In genomic region chr9:101354765-101355708, GRCh38 we compare ENCODE assay signal across 1 cellular context.
TF ChIP-seq lines count a peak whose summit lies in the region.

No MANE protein-coding gene starts in this region.

TF ChIP-seq in HepG2, 621 proteins besides CTCF, POLR2A, EP300 and RAD21 (continues in another document):
- TF ChIP-seq U2AF2 (IDR thresholded peaks at IDR 0.05; ENCODE audit: low read depth, low read length) (no peak), ZNF441 (CRISPR knock-in tag; IDR thresholded peaks at IDR 0.05; ENCODE audit: borderline replicate concordance) (peak; percentile 33; the same call in 1 of the 2 replicates), SMAD3 (CRISPR knock-in tag; IDR thresholded peaks at IDR 0.05) (no peak), XRCC5 (optimal IDR thresholded peaks at IDR 0.05; ENCODE audit: low read length) (no peak), NFE2L2 (IDR thresholded peaks at IDR 0.05; ENCODE audit: low read length) (no peak), ZSCAN12 (CRISPR knock-in tag; IDR thresholded peaks at IDR 0.05) (no peak), MAFK (conservative IDR thresholded peaks at IDR 0.05 in 1 of 2, IDR thresholded peaks at IDR 0.05 in 1 of 2; ENCODE audit: low read length in 2 of 2) (no peak), FOXK2 (IDR thresholded peaks at IDR 0.05) (no peak), NR2F2 (IDR thresholded peaks at IDR 0.05; ENCODE audit: borderline replicate concordance, low read depth) (no peak), ZNF337 (CRISPR knock-in tag; IDR thresholded peaks at IDR 0.05; ENCODE audit: borderline replicate concordance, low read depth) (peak; percentile 38; the same call in 1 of the 2 replicates), ZNF749 (CRISPR knock-in tag; IDR thresholded peaks at IDR 0.05; ENCODE audit: borderline replicate concordance) (no peak), ZNF644 (CRISPR knock-in tag; IDR thresholded peaks at IDR 0.05; ENCODE audit: low read depth) (no peak), ZNF34 (CRISPR knock-in tag; IDR thresholded peaks at IDR 0.05; ENCODE audit: borderline replicate concordance) (peak; percentile 64; the same call in 1 of the 2 replicates), MBNL3 (CRISPR knock-in tag; conservative IDR thresholded peaks at IDR 0.05) (no peak), KLF12 (CRISPR knock-in tag; IDR thresholded peaks at IDR 0.05; ENCODE audit: borderline replicate concordance) (no peak), ZNF713 (CRISPR knock-in tag; IDR thresholded peaks at IDR 0.05) (no peak), FLYWCH1 (CRISPR knock-in tag; IDR thresholded peaks at IDR 0.05) (0 out of 2 replicates have a peak, but pooled peaks have one; percentile 61), KLF11 (CRISPR knock-in tag; IDR thresholded peaks at IDR 0.05) (no peak; the same call in 1 of the 2 replicates), NFE2 (CRISPR knock-in tag; IDR thresholded peaks at IDR 0.05) (no peak), HMGXB4 (CRISPR knock-in tag; IDR thresholded peaks at IDR 0.05; ENCODE audit: borderline replicate concordance in 1 of 2, low read depth in 1 of 2) (no peak), AGO1 (IDR thresholded peaks at IDR 0.05; ENCODE audit: low read depth, low read length, poor library complexity, severe bottlenecking) (no peak), ZNF746 (CRISPR knock-in tag; IDR thresholded peaks at IDR 0.05) (0 out of 2 replicates have a peak, but pooled peaks have one; percentile 12), SETDB1 (CRISPR knock-in tag; IDR thresholded peaks at IDR 0.05; ENCODE audit: borderline replicate concordance) (no peak), CENPT (CRISPR knock-in tag; IDR thresholded peaks at IDR 0.05; ENCODE audit: low read depth) (no peak), XBP1 (CRISPR knock-in tag; IDR thresholded peaks at IDR 0.05) (no peak), TBX2 (CRISPR knock-in tag; IDR thresholded peaks at IDR 0.05; ENCODE audit: borderline replicate concordance) (peak; percentile 24; the same call in 1 of the 2 replicates), ZNF691 (CRISPR knock-in tag; IDR thresholded peaks at IDR 0.05; ENCODE audit: borderline replicate concordance, low read depth) (no peak), SAP130 (CRISPR knock-in tag; IDR thresholded peaks at IDR 0.05; ENCODE audit: low read depth) (no peak), ZNF547 (CRISPR knock-in tag; IDR thresholded peaks at IDR 0.05) (0 out of 2 replicates have a peak, but pooled peaks have one; percentile 45), NR2F1 (CRISPR knock-in tag; IDR thresholded peaks at IDR 0.05) (no peak), NFYB (CRISPR knock-in tag; IDR thresholded peaks at IDR 0.05) (no peak), NCOA2 (CRISPR knock-in tag; IDR thresholded peaks at IDR 0.05) (no peak; the same call in 1 of the 2 replicates), CBX2 (IDR thresholded peaks at IDR 0.05; ENCODE audit: low read depth, low read length) (no peak), CBX2 (CRISPR knock-in tag; IDR thresholded peaks at IDR 0.05; ENCODE audit: low read depth) (no peak), ZNF20 (CRISPR knock-in tag; IDR thresholded peaks at IDR 0.05) (no peak), SUZ12 (IDR thresholded peaks at IDR 0.05; ENCODE audit: low read depth, low read length) (no peak), ZNF30 (CRISPR knock-in tag; IDR thresholded peaks at IDR 0.05) (no peak), PTBP1 (IDR thresholded peaks at IDR 0.05; ENCODE audit: low read depth, low read length, poor library complexity, severe bottlenecking) (no peak), KDM2A (CRISPR knock-in tag; IDR thresholded peaks at IDR 0.05; ENCODE audit: borderline replicate concordance, low read depth) (no peak; the same call in 1 of the 2 replicates), TIGD3 (CRISPR knock-in tag; IDR thresholded peaks at IDR 0.05; ENCODE audit: borderline replicate concordance) (no peak), ZNF776 (CRISPR knock-in tag; IDR thresholded peaks at IDR 0.05) (no peak), BHLHE40 (IDR thresholded peaks at IDR 0.05; ENCODE audit: low read length) (peak; percentile 44), HOXA7 (CRISPR knock-in tag; IDR thresholded peaks at IDR 0.05) (no peak), ZNF800 (CRISPR knock-in tag; IDR thresholded peaks at IDR 0.05) (no peak), IRX3 (CRISPR knock-in tag; IDR thresholded peaks at IDR 0.05; ENCODE audit: borderline replicate concordance, low read depth) (peak; percentile 72; the same call in 1 of the 2 replicates), ZNF160 (CRISPR knock-in tag; IDR thresholded peaks at IDR 0.05) (no peak), ZNF792 (CRISPR knock-in tag; IDR thresholded peaks at IDR 0.05) (no peak), MIER2 (CRISPR knock-in tag; IDR thresholded peaks at IDR 0.05) (no peak), ZBTB33 (CRISPR knock-in tag; IDR thresholded peaks at IDR 0.05) (no peak), BATF2 (CRISPR knock-in tag; IDR thresholded peaks at IDR 0.05) (no peak), ZNF383 (CRISPR knock-in tag; IDR thresholded peaks at IDR 0.05; ENCODE audit: borderline replicate concordance) (peak; percentile 47; the same call in 1 of the 2 replicates), GABPA (IDR thresholded peaks at IDR 0.05; ENCODE audit: low read depth, low read length) (no peak), GABPA (CRISPR knock-in tag; IDR thresholded peaks at IDR 0.05; ENCODE audit: low read depth) (no peak), ATF5 (CRISPR knock-in tag; IDR thresholded peaks at IDR 0.05; ENCODE audit: low read depth) (no peak), SNAPC2 (CRISPR knock-in tag; IDR thresholded peaks at IDR 0.05) (0 out of 2 replicates have a peak, but pooled peaks have one; percentile 41), TFAP4 (IDR thresholded peaks at IDR 0.05; ENCODE audit: borderline replicate concordance, low read depth) (no peak), ZFP36 (IDR thresholded peaks at IDR 0.05; ENCODE audit: borderline replicate concordance, low read depth, low read length, partially characterized antibody) (no peak), RERE (CRISPR knock-in tag; IDR thresholded peaks at IDR 0.05; ENCODE audit: low read depth) (0 out of 2 replicates have a peak, but pooled peaks have one; percentile 10), FIP1L1 (IDR thresholded peaks at IDR 0.05; ENCODE audit: borderline replicate concordance, insufficient read depth, low read depth, low read length) (no peak), MTF2 (CRISPR knock-in tag; IDR thresholded peaks at IDR 0.05; ENCODE audit: borderline replicate concordance) (no peak)
